9 cellular contexts compared by ENCODE assay signal in genomic region chr2:219446101-219446504, GRCh38. TPM values are rescaled to one million over a fixed set of nuclear protein-coding genes. Genes with fewer than 3 reads are reported as not detected.
DNase-seq lines count a peak whose midpoint lies in the region; ATAC-seq, FAIRE-seq and TF ChIP-seq lines count a peak whose summit lies in the region.
"Had no signal": no experiment of that assay in that cellular context is flagged by ENCODE, and none has a peak within 500 bp of the region (broad histone marks: within the 10 kb centered on the region; RNA-seq: fewer than 3 reads in every experiment).

No MANE protein-coding gene starts in this region.

- DNase-seq in A172 (ENCODE audit: low spot score): peak; percentile 67
- DNase-seq in IMR-90: peak; percentile 67
- DNase-seq in K562 (ENCODE audit: extremely low read depth in 1 of 4, low spot score in 3 of 4): no peak
- DNase-seq in iris pigment epithelial cell (ENCODE audit: low read depth): peak; percentile 58
- no peak for DNase-seq in pons (ENCODE audit: low spot score)
- DNase-seq: spleen had no signal

- CTCF ChIA-PET in IMR-90 (lab: Yijun Ruan, JAX) (interaction anchor here (0.5 to 1.3 kb wide), 3 partner anchors 13 to 65 kb away, joined by 3 to 5 read pairs (median 3); no protein-coding TSS in a partner anchor), K562 (lab: Yijun Ruan, JAX; ENCODE audit: low intra/inter-chr PET ratio) (no interaction called here)

- H2BK15ac ChIP-seq in IMR-90 (ENCODE audit: low read depth, low read length): no peak overlapping the region

- peak overlapping the region; percentile 75 for H2AK9ac ChIP-seq in IMR-90 (replicated peaks; ENCODE audit: low read depth, low read length, poor library complexity)

- intact Hi-C loops in IMR-90 (cut with micrococcal nuclease) (no loop called here), K562 (cut with micrococcal nuclease) (no loop called here)

- H3K9me1 ChIP-seq in IMR-90 (ENCODE audit: insufficient read depth, low read length) (peaks cover 15% of the 10 kb centered on the region), K562 (ENCODE audit: control insufficient read depth, insufficient read depth, low read length) (no peaks in the 10 kb centered on the region)

- H3K14ac ChIP-seq in IMR-90 (replicated peaks; ENCODE audit: low read depth, low read length): no peak overlapping the region

- H3K4me2 ChIP-seq in IMR-90 (ENCODE audit: low read depth, low read length) (no peak overlapping the region; the same call in 1 of the 2 replicates), K562 (ENCODE audit: insufficient read depth, low read length) (no peak overlapping the region)

- H2AFZ ChIP-seq in IMR-90 (replicated peaks; ENCODE audit: low read length, poor library complexity) (peak overlapping the region; percentile 34), K562 (ENCODE audit: low read depth, low read length) (no peak overlapping the region)

- TF ChIP-seq POLR2A in IMR-90 (IDR thresholded peaks at IDR 0.05; ENCODE audit: low read depth, low read length): no peak
- no peak for TF ChIP-seq POLR2A in K562 (conservative IDR thresholded peaks at IDR 0.05)

- H3K9me3 ChIP-seq in IMR-90 (ENCODE audit: control insufficient read depth, insufficient read depth, low read length): no peaks in the 10 kb centered on the region
- H3K9me3 ChIP-seq in K562 (replicated peaks; ENCODE audit: control insufficient read depth, insufficient read depth, low read depth, low read length): no peaks in the 10 kb centered on the region
- H3K9me3 ChIP-seq: spleen had no signal

- H3K27ac ChIP-seq in IMR-90 (ENCODE audit: insufficient read depth, low read length) (no peak overlapping the region), K562 (ENCODE audit: extremely low read depth, low read depth, low read length) (no peak overlapping the region)
- H3K27ac ChIP-seq: spleen had no signal

- H3K36me3 ChIP-seq in IMR-90 (ENCODE audit: control insufficient read depth, insufficient read depth, low read length): peaks cover 41% of the 10 kb centered on the region
- H3K36me3 ChIP-seq in K562 (ENCODE audit: control insufficient read depth, insufficient read depth, low read length): no peaks in the 10 kb centered on the region
- H3K36me3 ChIP-seq: spleen had no signal

- H2BK20ac ChIP-seq in IMR-90 (ENCODE audit: low read depth, low read length): no peak overlapping the region

- TF ChIP-seq RAD21 in IMR-90 (IDR thresholded peaks at IDR 0.05; ENCODE audit: low read length) (no peak), K562 (CRISPR knock-in tag; conservative IDR thresholded peaks at IDR 0.05 in 1 of 2, IDR thresholded peaks at IDR 0.05 in 1 of 2) (no peak)

- no peak for TF ChIP-seq EP300 in K562 (IDR thresholded peaks at IDR 0.05; ENCODE audit: low read length)

- WGBS in IMR-90 (ENCODE audit: extremely low coverage in 2 of 2, insufficient read length in 1 of 2), 2 experiments: 80% methylated on average over 1 of the region's 6 CpGs; no CpG with 5 or more reads in 1 of the 2 experiments
- WGBS in K562 (ENCODE audit: insufficient coverage, low coverage, missing lambda C conversion rate): 7% methylated on average over 2 of the region's 6 CpGs

- H4K20me1 ChIP-seq in IMR-90 (ENCODE audit: insufficient read depth, low read length): no peaks in the 10 kb centered on the region; the same call in 1 of the 2 replicates
- H4K20me1 ChIP-seq in K562 (replicated peaks; ENCODE audit: control insufficient read depth, insufficient read depth, low read length): no peaks in the 10 kb centered on the region

- no peak overlapping the region for H4K5ac ChIP-seq in IMR-90 (ENCODE audit: low read depth, low read length)

- peak overlapping the region in 1 of 2 experiments; percentile 8; a peak in 1 of 4 replicates for H4K8ac ChIP-seq in IMR-90 (ENCODE audit: low read depth in 2 of 2, low read length in 2 of 2)

- TF ChIP-seq CTCF in IMR-90 (conservative IDR thresholded peaks at IDR 0.05; ENCODE audit: low read depth, low read length) (no peak), K562 (IDR thresholded peaks at IDR 0.05 in 2 of 3, conservative IDR thresholded peaks at IDR 0.05 in 1 of 3; ENCODE audit: insufficient read depth in 2 of 3, low read depth in 1 of 3, low read length in 3 of 3) (no peak)

- H3K4me3 ChIP-seq in IMR-90 (ENCODE audit: insufficient read depth, low read depth, low read length): no peak overlapping the region
- H3K4me3 ChIP-seq in K562: no peak overlapping the region
- H3K4me3 ChIP-seq: spleen had no signal

- H2BK120ac ChIP-seq in IMR-90 (ENCODE audit: low read depth, low read length): no peak overlapping the region

- peaks cover 23 to 49% of the 10 kb centered on the region in 2 experiments for H3K79me1 ChIP-seq in IMR-90 (ENCODE audit: low read depth in 1 of 2, low read length in 2 of 2)

- POLR2A ChIA-PET in IMR-90 (lab: Charles Lee; ENCODE audit: unreplicated experiment) (interaction anchor here (0.6 kb wide), 1 partner anchor 28 kb away, joined by 6 read pairs; no protein-coding TSS in a partner anchor), K562 (lab: Yijun Ruan, JAX) (interaction anchor here (1.4 kb wide), 1 partner anchor 95 kb away, joined by 4 read pairs; no protein-coding TSS in a partner anchor)

- no TSS peak for BruUV-seq in IMR-90 (replicated peaks; lab: Mats Ljungman, UMichigan)
- no TSS peak for BruUV-seq in K562 (replicated peaks; lab: Mats Ljungman, UMichigan)

- ATAC-seq in IMR-90 (ENCODE audit: low read depth) (peak; percentile 10), K562 (no peak), GM18867 (IDR thresholded peaks at IDR 0.05; ENCODE audit: unreplicated experiment) (no peak), HG02759 (IDR thresholded peaks at IDR 0.05; ENCODE audit: unreplicated experiment) (no peak), GM18870 (IDR thresholded peaks at IDR 0.05; ENCODE audit: unreplicated experiment) (no peak)

- in situ Hi-C loops in IMR-90 (cut with MboI; ENCODE audit: low sequenced_read_pairs) (no loop called here), K562 (cut with MboI) (no loop called here)

- no peak overlapping the region for H3K23ac ChIP-seq in IMR-90 (ENCODE audit: low read depth, low read length)

- FAIRE-seq in K562 (lab: Jason Lieb, UNC): no peak

- H3K9ac ChIP-seq in IMR-90 (ENCODE audit: low read depth, low read length): no peak overlapping the region; the same call in 1 of the 2 replicates
- no peak overlapping the region for H3K9ac ChIP-seq in K562 (ENCODE audit: insufficient read depth in 1 of 2, low read depth in 2 of 2, low read length in 2 of 2)

- dilution Hi-C loops in IMR-90 (cut with HindIII; ENCODE audit: low sequenced_read_pairs, unreplicated experiment): no loop called here

- no peaks in the 10 kb centered on the region for H3K27me3 ChIP-seq in IMR-90 (ENCODE audit: control insufficient read depth, insufficient read depth, low read length)
- no peaks in the 10 kb centered on the region for H3K27me3 ChIP-seq in K562 (ENCODE audit: control insufficient read depth in 2 of 2, insufficient read depth in 2 of 2, low read length in 2 of 2)

- peak overlapping the region; percentile 25 for H2BK5ac ChIP-seq in IMR-90 (ENCODE audit: low read depth, low read length, poor library complexity, severe bottlenecking)

- no peaks in the 10 kb centered on the region for H3K79me2 ChIP-seq in K562 (ENCODE audit: control insufficient read depth, insufficient read depth, low read length)

- H3K56ac ChIP-seq in IMR-90 (ENCODE audit: extremely low read depth, insufficient read depth, low read length): no peak overlapping the region

- H3K18ac ChIP-seq in IMR-90 (ENCODE audit: low read depth, low read length): no peak overlapping the region

- H3K4me1 ChIP-seq in IMR-90 (ENCODE audit: control insufficient read depth, insufficient read depth, low read length) (peaks cover 28% of the 10 kb centered on the region), K562 (replicated peaks in 1 of 2; ENCODE audit: control insufficient read depth in 2 of 2, insufficient read depth in 2 of 2, low read length in 2 of 2) (peaks cover 5 to 43% of the 10 kb centered on the region in 2 experiments; a peak in 4 of 5 replicates)

- H4K91ac ChIP-seq in IMR-90 (ENCODE audit: insufficient read depth, low read depth, low read length): no peak overlapping the region

- H2AK5ac ChIP-seq in IMR-90 (ENCODE audit: low read depth, low read length): 0 out of 2 replicates have a peak overlapping the region, but pooled peaks have one; percentile 12

- H3K4ac ChIP-seq in IMR-90 (ENCODE audit: low read depth, low read length): 0 out of 2 replicates have a peak overlapping the region, but pooled peaks have one; percentile 0

RNA-seq across cellular contexts. Expression of gene SPEG, which starts 11.5 kb away (rescaled TPM):
- 30.0 and 32.9 TPM in 2 replicates for total RNA-seq in A172 (2014; rRNA removed; shearing (Covaris generic))
- total RNA-seq in IMR-90 (2012; rRNA removed): 6.8 and 7.8 TPM in 2 replicates
- 81.6 and 109 TPM in 2 replicates for polyA plus RNA-seq in IMR-90 (2012; rRNA removed)
- 37.7 and 53.1 TPM in 2 replicates for polyA plus RNA-seq in IMR-90 (2012; cell fraction: cytosol; rRNA removed)
- 492 and 808 TPM in 2 replicates for polyA plus RNA-seq in IMR-90 (2012; cell fraction: nucleus; rRNA removed; ENCODE audit: low replicate concordance)
- 12.1 and 39.1 TPM in 2 replicates for total RNA-seq in K562 (2011; cell fraction: chromatin; rRNA removed; ENCODE audit: low replicate concordance)
- total RNA-seq in K562 (2011; cell fraction: nucleolus; rRNA removed): 23.0 and 26.8 TPM in 2 replicates
- total RNA-seq in K562 (2011; cell fraction: nucleoplasm; rRNA removed): 15.2 and 19.2 TPM in 2 replicates
- 3.9 and 6.0 TPM in 2 replicates for total RNA-seq in K562 (2014; rRNA removed)
- total RNA-seq in K562 (2014; rRNA removed; fragmentation: Illumina TruSeq; extraction: Trizol): 1.3 and 1.5 TPM in 2 replicates
- 3.0 and 3.7 TPM in 2 replicates for total RNA-seq in K562 (2015; rRNA removed; fragmentation: Illumina TruSeq; extraction: Trizol)
- total RNA-seq in K562 (2021): 6.0 and 8.7 TPM in 2 replicates
- polyA plus RNA-seq in K562 (2011; rRNA removed): 6.3 and 6.5 TPM in 2 replicates
- polyA plus RNA-seq in K562 (2011; cell fraction: cytosol; rRNA removed): 4.6 and 12.1 TPM in 2 replicates
- 24.5 and 70.3 TPM in 2 replicates for polyA plus RNA-seq in K562 (2011; cell fraction: nucleus; rRNA removed)
- 9.4 and 12.8 TPM in 2 replicates for polyA plus RNA-seq in K562 (2012)
- polyA plus RNA-seq in K562 (2014; fragmentation: Illumina TruSeq; extraction: Trizol): 2.4 and 5.5 TPM in 2 replicates
- polyA plus RNA-seq in K562 (2014; fragmentation: Nextera tagmentation; extraction: Ambion mirVana): 1 to 10 TPM in 1 of 2 experiments, under 1 TPM in 1; 0.49 to 1.3 TPM
- 6.5 and 7.9 TPM in 2 replicates for polyA plus RNA-seq in K562 (2014; rRNA removed)
- 1.5 and 2.0 TPM in 2 replicates for polyA minus RNA-seq in K562 (2011; rRNA and poly(A)+ RNA removed)
- polyA minus RNA-seq in K562 (2011; cell fraction: cytosol; rRNA and poly(A)+ RNA removed): 3.1 and 4.2 TPM in 2 replicates
- polyA minus RNA-seq in K562 (2011; cell fraction: nucleus; rRNA and poly(A)+ RNA removed): 11.8 and 14.0 TPM in 2 replicates

RNA-seq across cellular contexts. Expression of gene DES, which starts 27.9 kb away (rescaled TPM):
- 30.0 and 34.5 TPM in 2 replicates for total RNA-seq in A172 (2014; rRNA removed; shearing (Covaris generic))
- total RNA-seq in IMR-90 (2012; rRNA removed) (3.3 and 4.3 TPM in 2 replicates), K562 (2014; rRNA removed) (25.8 and 27.8 TPM in 2 replicates), K562 (2014; rRNA removed; fragmentation: Illumina TruSeq; extraction: Trizol) (12.0 and 18.2 TPM in 2 replicates), K562 (2015; rRNA removed; fragmentation: Illumina TruSeq; extraction: Trizol) (28.3 and 29.1 TPM in 2 replicates), K562 (2021) (17.4 and 21.9 TPM in 2 replicates)
- polyA plus RNA-seq in IMR-90 (2012; rRNA removed) (4.0 and 4.9 TPM in 2 replicates), K562 (2011; rRNA removed) (17.0 and 58.9 TPM in 2 replicates), K562 (2014; fragmentation: Illumina TruSeq; extraction: Trizol) (32.7 and 35.3 TPM in 2 replicates), K562 (2014; fragmentation: Nextera tagmentation; extraction: Ambion mirVana) (1 to 10 TPM; 2.5 to 4.0 TPM), K562 (2014; rRNA removed) (21.2 and 25.1 TPM in 2 replicates)
- polyA plus RNA-seq in IMR-90 (2012; cell fraction: cytosol; rRNA removed): 3.4 and 4.1 TPM in 2 replicates
- polyA plus RNA-seq in IMR-90 (2012; cell fraction: nucleus; rRNA removed; ENCODE audit: low replicate concordance): 3.2 TPM in 2 replicates
- 4.9 and 11.0 TPM in 2 replicates for total RNA-seq in K562 (2011; cell fraction: chromatin; rRNA removed; ENCODE audit: low replicate concordance)
- total RNA-seq in K562 (2011; cell fraction: nucleolus; rRNA removed): 5.9 and 8.8 TPM in 2 replicates
- total RNA-seq in K562 (2011; cell fraction: nucleoplasm; rRNA removed): 5.4 and 9.5 TPM in 2 replicates
- polyA plus RNA-seq in K562 (2011; cell fraction: cytosol; rRNA removed): 13.4 and 60.3 TPM in 2 replicates
- 5.3 and 28.7 TPM in 2 replicates for polyA plus RNA-seq in K562 (2011; cell fraction: nucleus; rRNA removed)
- polyA plus RNA-seq in K562 (2012): 21.4 and 54.5 TPM in 2 replicates
- polyA minus RNA-seq in K562 (2011; rRNA and poly(A)+ RNA removed): 8.9 and 64.7 TPM in 2 replicates
- polyA minus RNA-seq in K562 (2011; cell fraction: cytosol; rRNA and poly(A)+ RNA removed): 5.5 and 26.3 TPM in 2 replicates
- 3.0 and 5.9 TPM in 2 replicates for polyA minus RNA-seq in K562 (2011; cell fraction: nucleus; rRNA and poly(A)+ RNA removed)

RNA-seq across cellular contexts. Expression of gene GMPPA, which starts 52.6 kb away (rescaled TPM):
- 52.5 and 54.7 TPM in 2 replicates for total RNA-seq in A172 (2014; rRNA removed; shearing (Covaris generic))
- 93.0 and 103 TPM in 2 replicates for total RNA-seq in IMR-90 (2012; rRNA removed)
- polyA plus RNA-seq in IMR-90 (2012; rRNA removed): 124 and 134 TPM in 2 replicates
- 73.7 and 110 TPM in 2 replicates for polyA plus RNA-seq in IMR-90 (2012; cell fraction: cytosol; rRNA removed)
- 322 and 367 TPM in 2 replicates for polyA plus RNA-seq in IMR-90 (2012; cell fraction: nucleus; rRNA removed; ENCODE audit: low replicate concordance)
- total RNA-seq in K562 (2011; cell fraction: chromatin; rRNA removed; ENCODE audit: low replicate concordance): 76.3 and 182 TPM in 2 replicates
- 113 and 116 TPM in 2 replicates for total RNA-seq in K562 (2011; cell fraction: nucleolus; rRNA removed)
- 78.7 and 92.4 TPM in 2 replicates for total RNA-seq in K562 (2011; cell fraction: nucleoplasm; rRNA removed)
- 66.7 and 93.8 TPM in 2 replicates for total RNA-seq in K562 (2014; rRNA removed)
- total RNA-seq in K562 (2014; rRNA removed; fragmentation: Illumina TruSeq; extraction: Trizol): 38.5 and 47.9 TPM in 2 replicates
- 59.6 and 65.4 TPM in 2 replicates for total RNA-seq in K562 (2015; rRNA removed; fragmentation: Illumina TruSeq; extraction: Trizol)
- 69.7 and 71.3 TPM in 2 replicates for total RNA-seq in K562 (2021)
- 101 and 108 TPM in 2 replicates for polyA plus RNA-seq in K562 (2011; rRNA removed)
- polyA plus RNA-seq in K562 (2011; cell fraction: cytosol; rRNA removed): 152 and 203 TPM in 2 replicates
- 219 and 235 TPM in 2 replicates for polyA plus RNA-seq in K562 (2011; cell fraction: nucleus; rRNA removed)
- polyA plus RNA-seq in K562 (2012): 99.0 and 134 TPM in 2 replicates
- polyA plus RNA-seq in K562 (2014; fragmentation: Illumina TruSeq; extraction: Trizol): 82.1 and 90.5 TPM in 2 replicates
- polyA plus RNA-seq in K562 (2014; fragmentation: Nextera tagmentation; extraction: Ambion mirVana): 10 to 100 TPM in 1 of 2 experiments, 1 to 10 TPM in 1; 7.0 to 24.7 TPM
- polyA plus RNA-seq in K562 (2014; rRNA removed): 71.2 and 75.4 TPM in 2 replicates
- polyA minus RNA-seq in K562 (2011; rRNA and poly(A)+ RNA removed): 73.2 and 103 TPM in 2 replicates
- polyA minus RNA-seq in K562 (2011; cell fraction: cytosol; rRNA and poly(A)+ RNA removed): 47.8 and 64.1 TPM in 2 replicates
- 38.2 and 59.0 TPM in 2 replicates for polyA minus RNA-seq in K562 (2011; cell fraction: nucleus; rRNA and poly(A)+ RNA removed)

RNA-seq across cellular contexts. Expression of gene DNPEP, which starts 58.4 kb away (rescaled TPM):
- total RNA-seq in A172 (2014; rRNA removed; shearing (Covaris generic)): 81.7 and 91.5 TPM in 2 replicates
- total RNA-seq in IMR-90 (2012; rRNA removed) (74.7 and 89.4 TPM in 2 replicates), K562 (2014; rRNA removed) (37.5 and 62.2 TPM in 2 replicates), K562 (2014; rRNA removed; fragmentation: Illumina TruSeq; extraction: Trizol) (28.3 and 38.1 TPM in 2 replicates), K562 (2015; rRNA removed; fragmentation: Illumina TruSeq; extraction: Trizol) (44.0 and 45.5 TPM in 2 replicates), K562 (2021) (71.4 and 74.8 TPM in 2 replicates)
- polyA plus RNA-seq in IMR-90 (2012; rRNA removed) (74.2 and 75.1 TPM in 2 replicates), K562 (2011; rRNA removed) (52.5 and 66.6 TPM in 2 replicates), K562 (2014; fragmentation: Illumina TruSeq; extraction: Trizol) (45.2 and 68.1 TPM in 2 replicates), K562 (2014; fragmentation: Nextera tagmentation; extraction: Ambion mirVana) (10 to 100 TPM; 34.6 to 53.2 TPM), K562 (2014; rRNA removed) (61.3 and 70.4 TPM in 2 replicates)
- 40.9 and 81.3 TPM in 2 replicates for polyA plus RNA-seq in IMR-90 (2012; cell fraction: cytosol; rRNA removed)
- 134 and 230 TPM in 2 replicates for polyA plus RNA-seq in IMR-90 (2012; cell fraction: nucleus; rRNA removed; ENCODE audit: low replicate concordance)
- 68.2 and 175 TPM in 2 replicates for total RNA-seq in K562 (2011; cell fraction: chromatin; rRNA removed; ENCODE audit: low replicate concordance)
- total RNA-seq in K562 (2011; cell fraction: nucleolus; rRNA removed): 98.4 and 99.9 TPM in 2 replicates
- total RNA-seq in K562 (2011; cell fraction: nucleoplasm; rRNA removed): 71.9 and 73.9 TPM in 2 replicates
- polyA plus RNA-seq in K562 (2011; cell fraction: cytosol; rRNA removed): 71.9 and 131 TPM in 2 replicates
- polyA plus RNA-seq in K562 (2011; cell fraction: nucleus; rRNA removed): 108 and 164 TPM in 2 replicates
- 78.1 and 85.3 TPM in 2 replicates for polyA plus RNA-seq in K562 (2012)
- 24.7 and 36.5 TPM in 2 replicates for polyA minus RNA-seq in K562 (2011; rRNA and poly(A)+ RNA removed)
- polyA minus RNA-seq in K562 (2011; cell fraction: cytosol; rRNA and poly(A)+ RNA removed): 31.6 and 35.3 TPM in 2 replicates
- 27.1 and 36.2 TPM in 2 replicates for polyA minus RNA-seq in K562 (2011; cell fraction: nucleus; rRNA and poly(A)+ RNA removed)

Comparison
In these comparisons a context has a peak if more than half of its experiments do, and no peak if none do; other contexts are left out.
1. DNase-seq: peak in A172 (single experiment), IMR-90 (single experiment) and iris pigment epithelial cell (single experiment); none in K562 (0 of 4) and pons (single experiment).